9 cellular contexts compared by ENCODE assay signal in genomic region chr7:105009667-105010537, GRCh38. TPM values are rescaled to one million over a fixed set of nuclear protein-coding genes. Genes with fewer than 3 reads are reported as not detected.
DNase-seq lines count a peak whose midpoint lies in the region; ATAC-seq, FAIRE-seq and TF ChIP-seq lines count a peak whose summit lies in the region.
"Had no signal": no experiment of that assay in that cellular context is flagged by ENCODE, and none has a peak within 500 bp of the region (broad histone marks: within the 10 kb centered on the region; RNA-seq: fewer than 3 reads in every experiment).

No MANE protein-coding gene starts in this region.

- H3K36me3 ChIP-seq in HAP-1 (replicated peaks) (peaks cover 8% of the 10 kb centered on the region), small intestine (ENCODE audit: control insufficient read depth in 2 of 2, insufficient read depth in 2 of 2, low read length in 2 of 2) (peaks cover 0 to 3% of the 10 kb centered on the region in 2 donors)

- no peaks in the 10 kb centered on the region for H3K9me3 Mint-ChIP-seq in activated CD8-positive, alpha-beta T cell treated with anti-CD3 and anti-CD28 coated beads for 36 hours

- ATAC-seq in activated CD8-positive, alpha-beta T cell treated with anti-CD3 and anti-CD28 coated beads for 36 hours: no peak
- ATAC-seq in right cardiac atrium (no peak), GM19023 (IDR thresholded peaks at IDR 0.05; ENCODE audit: unreplicated experiment) (no peak), GM18511 (IDR thresholded peaks at IDR 0.05; ENCODE audit: unreplicated experiment) (no peak)

- peaks cover 76% of the 10 kb centered on the region for H3K36me3 Mint-ChIP-seq in activated CD8-positive, alpha-beta T cell treated with anti-CD3 and anti-CD28 coated beads for 36 hours (ENCODE audit: low read depth)

- DNase-seq in HAP-1 (ENCODE audit: low spot score in 2 of 2): no peak
- DNase-seq in activated CD8-positive, alpha-beta T cell treated with anti-CD3 and anti-CD28 coated beads for 36 hours: no peak
- no peak for DNase-seq in right cardiac atrium
- no peak for DNase-seq in small intestine
- no peak for DNase-seq in GM20000 (ENCODE audit: low spot score)
- no peak for DNase-seq in DMS153 (lab: John Stamatoyannopoulos, UW)
- DNase-seq: stimulated activated CD4-positive, alpha-beta T cell treated with anti-CD3 and anti-CD28 coated beads, Interleukin-4, amount 100 ng/mL, for 4 hours had no signal

- H3K27me3 Mint-ChIP-seq in activated CD8-positive, alpha-beta T cell treated with anti-CD3 and anti-CD28 coated beads for 36 hours: no peaks in the 10 kb centered on the region

- H3K4me3 Mint-ChIP-seq in activated CD8-positive, alpha-beta T cell treated with anti-CD3 and anti-CD28 coated beads for 36 hours: peak overlapping the region; percentile 100

- no peaks in the 10 kb centered on the region for H3K9me3 ChIP-seq in HAP-1
- no peaks in the 10 kb centered on the region for H3K9me3 ChIP-seq in right cardiac atrium (ENCODE audit: control insufficient read depth, low read length)
- no peaks in the 10 kb centered on the region for H3K9me3 ChIP-seq in small intestine (ENCODE audit: control insufficient read depth, low read depth)

- CTCF ChIA-PET in activated CD8-positive, alpha-beta T cell treated with anti-CD3 and anti-CD28 coated beads for 36 hours (lab: Charles Lee): interaction anchor here (0.7 to 14.7 kb wide), 8 partner anchors 9 to 259 kb away, joined by 3 to 210 read pairs (median 3); no protein-coding TSS in a partner anchor

- peak overlapping the region; percentile 100 for H3K27ac Mint-ChIP-seq in activated CD8-positive, alpha-beta T cell treated with anti-CD3 and anti-CD28 coated beads for 36 hours

- H3K27me3 ChIP-seq in HAP-1 (ENCODE audit: low read depth): no peaks in the 10 kb centered on the region
- no peaks in the 10 kb centered on the region for H3K27me3 ChIP-seq in right cardiac atrium (ENCODE audit: control insufficient read depth, insufficient read depth)
- no peaks in the 10 kb centered on the region for H3K27me3 ChIP-seq in small intestine (ENCODE audit: control insufficient read depth in 2 of 2, insufficient read depth in 2 of 2, low read length in 2 of 2)

- peaks cover 32% of the 10 kb centered on the region for H3K4me1 Mint-ChIP-seq in activated CD8-positive, alpha-beta T cell treated with anti-CD3 and anti-CD28 coated beads for 36 hours (ENCODE audit: low read depth)

- 12% methylated on average over 9 of the region's 9 CpGs for WGBS in right cardiac atrium
- WGBS in small intestine, 3 donors: 2 to 14% (median 9%) methylated on average over 9 of the region's 9 CpGs

- in situ Hi-C loops in HAP-1 (cut with MboI; ENCODE audit: low sequenced_read_pairs): no loop called here

- intact Hi-C loops in activated CD8-positive, alpha-beta T cell treated with anti-CD3 and anti-CD28 coated beads for 36 hours (cut with micrococcal nuclease): loop anchor here (2.0 kb wide), 2 partner anchors 27 to 65 kb away; no protein-coding TSS in a partner anchor
- intact Hi-C loops in right cardiac atrium (cut with DNase I): loop anchor here in 1 of 4 donors (10.0 kb wide), 1 partner anchor 1855 kb away; the partner anchor contains the start of gene PIK3CG

- H3K4me3 ChIP-seq in HAP-1 (peak overlapping the region; percentile 85), right cardiac atrium (ENCODE audit: low read length) (peak overlapping the region; percentile 58), small intestine (ENCODE audit: low read depth in 1 of 2, low read length in 2 of 2) (peak overlapping the region; percentile 47 to 60)

- FAIRE-seq in small intestine (lab: Jason Lieb, UNC): no peak

- no peak for TF ChIP-seq CTCF in activated CD8-positive, alpha-beta T cell treated with anti-CD3 and anti-CD28 coated beads for 36 hours (IDR thresholded peaks at IDR 0.05)
- TF ChIP-seq CTCF in GM20000 (IDR thresholded peaks at IDR 0.05; ENCODE audit: extremely low read depth, missing control alignments): no peak

- POLR2A ChIA-PET in activated CD8-positive, alpha-beta T cell treated with anti-CD3 and anti-CD28 coated beads for 36 hours (lab: Charles Lee): interaction anchor here (0.9 to 10.1 kb wide), 8 partner anchors 8 to 78 kb away, joined by 3 to 186 read pairs (median 4); no protein-coding TSS in a partner anchor

- H3K27ac ChIP-seq in right cardiac atrium (ENCODE audit: low read length) (no peak overlapping the region), small intestine (ENCODE audit: low read depth in 1 of 2, low read length in 1 of 2) (peak overlapping the region; percentile 62 to 66)

- H3K4me1 ChIP-seq in HAP-1 (peaks cover 11% of the 10 kb centered on the region), right cardiac atrium (ENCODE audit: control insufficient read depth, insufficient read depth, low read length) (peaks cover 4% of the 10 kb centered on the region), small intestine (ENCODE audit: control insufficient read depth in 2 of 2, insufficient read depth in 1 of 2, low read depth in 1 of 2, low read length in 1 of 2) (peaks cover 0 to 10% of the 10 kb centered on the region in 2 donors)

RNA-seq across cellular contexts. Expression of gene KMT2E, which starts 4.1 kb away (rescaled TPM):
- 10 to 100 TPM; 94.7 to 98.4 TPM for total RNA-seq in activated CD8-positive, alpha-beta T cell treated with anti-CD3 and anti-CD28 coated beads for 36 hours
- 10 to 100 TPM; 49.2 to 73.1 (median 59.1) TPM for total RNA-seq in right cardiac atrium
- polyA plus RNA-seq in right cardiac atrium (17.8 TPM), small intestine (10 to 100 TPM; 11.1 to 20.0 (median 12.5) TPM)
